1 cellular context compared by ENCODE assay signal in the genomic region with DNA sequence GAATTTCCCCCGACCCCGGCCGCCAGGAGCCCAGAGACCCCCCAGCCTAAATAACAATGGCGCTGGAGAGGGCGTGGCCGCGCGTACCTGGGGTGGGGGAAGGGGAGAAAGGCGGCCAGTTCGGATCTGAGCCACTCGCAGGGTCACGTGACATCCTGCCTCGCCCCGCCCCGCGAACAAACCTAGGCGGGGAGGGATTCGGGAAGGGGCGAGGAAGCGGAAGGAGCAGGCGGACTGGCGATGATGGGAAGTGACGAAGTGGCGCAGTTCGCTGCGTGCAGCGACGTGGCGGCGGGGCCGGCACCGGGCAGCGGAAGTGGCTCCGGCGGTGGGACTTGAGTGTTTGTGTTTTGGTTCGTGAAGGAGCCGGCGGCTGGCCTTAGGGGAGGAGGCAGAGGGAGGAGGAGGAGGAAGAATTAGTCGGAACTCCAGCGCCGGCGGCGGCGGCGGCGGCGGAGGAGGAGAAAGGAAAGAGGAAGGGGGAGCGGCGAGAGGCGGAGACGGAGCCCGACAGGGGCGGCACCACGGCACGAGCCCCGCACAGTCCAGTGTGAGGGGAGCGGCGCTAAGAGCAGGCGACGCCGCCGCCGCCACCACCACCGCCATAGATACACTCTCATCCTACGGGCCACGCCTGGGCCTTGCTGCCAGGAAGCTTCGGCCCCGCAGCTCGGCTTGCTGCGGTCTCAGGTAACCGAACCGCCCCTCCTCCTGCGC.
A peak's percentile ranks its signal among the peaks of the same experiment; 100 is the strongest.
TF ChIP-seq lines count a peak whose summit lies in the region.

A gene with protein sequence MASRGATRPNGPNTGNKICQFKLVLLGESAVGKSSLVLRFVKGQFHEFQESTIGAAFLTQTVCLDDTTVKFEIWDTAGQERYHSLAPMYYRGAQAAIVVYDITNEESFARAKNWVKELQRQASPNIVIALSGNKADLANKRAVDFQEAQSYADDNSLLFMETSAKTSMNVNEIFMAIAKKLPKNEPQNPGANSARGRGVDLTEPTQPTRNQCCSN (plus strand): TSS at position 266 of the 717 bp plus-strand sequence. CDS start 3,802 bp downstream, outside the sequence.

TF ChIP-seq in WTC11, 78 proteins besides CTCF, POLR2A, EP300 and RAD21 (continued from another document and continues in another):
- TF ChIP-seq, protein P1, sequence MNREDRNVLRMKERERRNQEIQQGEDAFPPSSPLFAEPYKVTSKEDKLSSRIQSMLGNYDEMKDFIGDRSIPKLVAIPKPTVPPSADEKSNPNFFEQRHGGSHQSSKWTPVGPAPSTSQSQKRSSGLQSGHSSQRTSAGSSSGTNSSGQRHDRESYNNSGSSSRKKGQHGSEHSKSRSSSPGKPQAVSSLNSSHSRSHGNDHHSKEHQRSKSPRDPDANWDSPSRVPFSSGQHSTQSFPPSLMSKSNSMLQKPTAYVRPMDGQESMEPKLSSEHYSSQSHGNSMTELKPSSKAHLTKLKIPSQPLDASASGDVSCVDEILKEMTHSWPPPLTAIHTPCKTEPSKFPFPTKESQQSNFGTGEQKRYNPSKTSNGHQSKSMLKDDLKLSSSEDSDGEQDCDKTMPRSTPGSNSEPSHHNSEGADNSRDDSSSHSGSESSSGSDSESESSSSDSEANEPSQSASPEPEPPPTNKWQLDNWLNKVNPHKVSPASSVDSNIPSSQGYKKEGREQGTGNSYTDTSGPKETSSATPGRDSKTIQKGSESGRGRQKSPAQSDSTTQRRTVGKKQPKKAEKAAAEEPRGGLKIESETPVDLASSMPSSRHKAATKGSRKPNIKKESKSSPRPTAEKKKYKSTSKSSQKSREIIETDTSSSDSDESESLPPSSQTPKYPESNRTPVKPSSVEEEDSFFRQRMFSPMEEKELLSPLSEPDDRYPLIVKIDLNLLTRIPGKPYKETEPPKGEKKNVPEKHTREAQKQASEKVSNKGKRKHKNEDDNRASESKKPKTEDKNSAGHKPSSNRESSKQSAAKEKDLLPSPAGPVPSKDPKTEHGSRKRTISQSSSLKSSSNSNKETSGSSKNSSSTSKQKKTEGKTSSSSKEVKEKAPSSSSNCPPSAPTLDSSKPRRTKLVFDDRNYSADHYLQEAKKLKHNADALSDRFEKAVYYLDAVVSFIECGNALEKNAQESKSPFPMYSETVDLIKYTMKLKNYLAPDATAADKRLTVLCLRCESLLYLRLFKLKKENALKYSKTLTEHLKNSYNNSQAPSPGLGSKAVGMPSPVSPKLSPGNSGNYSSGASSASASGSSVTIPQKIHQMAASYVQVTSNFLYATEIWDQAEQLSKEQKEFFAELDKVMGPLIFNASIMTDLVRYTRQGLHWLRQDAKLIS (CRISPR knock-in tag; IDR thresholded peaks at IDR 0.05; ENCODE audit: borderline replicate concordance), result no peak; the same call in 1 of the 2 replicates
- no peak for TF ChIP-seq ELF4 (CRISPR knock-in tag; IDR thresholded peaks at IDR 0.05; ENCODE audit: low read depth)
- TF ChIP-seq, protein P2, sequence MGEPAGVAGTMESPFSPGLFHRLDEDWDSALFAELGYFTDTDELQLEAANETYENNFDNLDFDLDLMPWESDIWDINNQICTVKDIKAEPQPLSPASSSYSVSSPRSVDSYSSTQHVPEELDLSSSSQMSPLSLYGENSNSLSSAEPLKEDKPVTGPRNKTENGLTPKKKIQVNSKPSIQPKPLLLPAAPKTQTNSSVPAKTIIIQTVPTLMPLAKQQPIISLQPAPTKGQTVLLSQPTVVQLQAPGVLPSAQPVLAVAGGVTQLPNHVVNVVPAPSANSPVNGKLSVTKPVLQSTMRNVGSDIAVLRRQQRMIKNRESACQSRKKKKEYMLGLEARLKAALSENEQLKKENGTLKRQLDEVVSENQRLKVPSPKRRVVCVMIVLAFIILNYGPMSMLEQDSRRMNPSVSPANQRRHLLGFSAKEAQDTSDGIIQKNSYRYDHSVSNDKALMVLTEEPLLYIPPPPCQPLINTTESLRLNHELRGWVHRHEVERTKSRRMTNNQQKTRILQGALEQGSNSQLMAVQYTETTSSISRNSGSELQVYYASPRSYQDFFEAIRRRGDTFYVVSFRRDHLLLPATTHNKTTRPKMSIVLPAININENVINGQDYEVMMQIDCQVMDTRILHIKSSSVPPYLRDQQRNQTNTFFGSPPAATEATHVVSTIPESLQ (CRISPR knock-in tag; IDR thresholded peaks at IDR 0.05), result no peak
- TF ChIP-seq NR2C2 (CRISPR knock-in tag; IDR thresholded peaks at IDR 0.05), result no peak
- peak; percentile 62; the same call in 1 of the 2 replicates for TF ChIP-seq FOXP1 (CRISPR knock-in tag; IDR thresholded peaks at IDR 0.05; ENCODE audit: borderline replicate concordance)
- TF ChIP-seq ZNF423 (CRISPR knock-in tag; IDR thresholded peaks at IDR 0.05), result no peak
- TF ChIP-seq, protein P3, sequence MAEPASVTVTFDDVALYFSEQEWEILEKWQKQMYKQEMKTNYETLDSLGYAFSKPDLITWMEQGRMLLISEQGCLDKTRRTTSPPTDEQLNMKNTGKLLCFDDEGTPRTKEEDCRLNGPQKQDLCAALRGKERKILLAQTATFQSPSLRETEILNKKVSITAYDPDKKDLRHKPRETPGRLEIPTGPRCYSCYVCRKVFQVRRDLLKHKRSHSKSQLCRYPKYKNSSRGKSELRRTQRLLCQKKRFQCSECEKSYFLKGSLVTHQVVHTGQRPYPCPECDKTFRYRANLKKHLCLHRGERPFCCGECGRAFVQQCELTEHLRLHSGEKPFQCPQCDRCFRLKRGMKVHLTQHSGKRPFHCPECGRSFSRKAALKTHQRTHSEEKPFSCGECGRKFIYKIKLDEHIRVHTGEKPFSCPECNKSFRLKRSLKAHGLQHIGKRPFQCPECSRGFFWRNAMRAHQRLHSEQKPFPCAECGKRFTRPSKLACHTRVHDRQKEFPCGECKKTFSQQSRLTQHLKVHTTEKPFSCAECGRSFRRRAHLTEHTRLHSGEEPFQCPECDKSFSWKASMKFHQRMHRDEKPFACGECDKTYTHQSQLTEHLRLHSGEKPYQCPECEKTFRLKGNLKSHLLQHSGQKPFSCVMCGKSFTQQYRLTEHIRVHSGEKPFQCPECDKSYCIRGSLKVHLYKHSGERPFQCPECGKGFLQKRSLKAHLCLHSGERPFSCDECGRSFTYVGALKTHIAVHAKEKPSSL (CRISPR knock-in tag; conservative IDR thresholded peaks at IDR 0.05), result no peak
- no peak for TF ChIP-seq RORB (CRISPR knock-in tag; IDR thresholded peaks at IDR 0.05)
- TF ChIP-seq, protein P4, sequence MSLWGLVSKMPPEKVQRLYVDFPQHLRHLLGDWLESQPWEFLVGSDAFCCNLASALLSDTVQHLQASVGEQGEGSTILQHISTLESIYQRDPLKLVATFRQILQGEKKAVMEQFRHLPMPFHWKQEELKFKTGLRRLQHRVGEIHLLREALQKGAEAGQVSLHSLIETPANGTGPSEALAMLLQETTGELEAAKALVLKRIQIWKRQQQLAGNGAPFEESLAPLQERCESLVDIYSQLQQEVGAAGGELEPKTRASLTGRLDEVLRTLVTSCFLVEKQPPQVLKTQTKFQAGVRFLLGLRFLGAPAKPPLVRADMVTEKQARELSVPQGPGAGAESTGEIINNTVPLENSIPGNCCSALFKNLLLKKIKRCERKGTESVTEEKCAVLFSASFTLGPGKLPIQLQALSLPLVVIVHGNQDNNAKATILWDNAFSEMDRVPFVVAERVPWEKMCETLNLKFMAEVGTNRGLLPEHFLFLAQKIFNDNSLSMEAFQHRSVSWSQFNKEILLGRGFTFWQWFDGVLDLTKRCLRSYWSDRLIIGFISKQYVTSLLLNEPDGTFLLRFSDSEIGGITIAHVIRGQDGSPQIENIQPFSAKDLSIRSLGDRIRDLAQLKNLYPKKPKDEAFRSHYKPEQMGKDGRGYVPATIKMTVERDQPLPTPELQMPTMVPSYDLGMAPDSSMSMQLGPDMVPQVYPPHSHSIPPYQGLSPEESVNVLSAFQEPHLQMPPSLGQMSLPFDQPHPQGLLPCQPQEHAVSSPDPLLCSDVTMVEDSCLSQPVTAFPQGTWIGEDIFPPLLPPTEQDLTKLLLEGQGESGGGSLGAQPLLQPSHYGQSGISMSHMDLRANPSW (CRISPR knock-in tag; conservative IDR thresholded peaks at IDR 0.05; ENCODE audit: low read depth), result no peak
- TF ChIP-seq, protein P5, sequence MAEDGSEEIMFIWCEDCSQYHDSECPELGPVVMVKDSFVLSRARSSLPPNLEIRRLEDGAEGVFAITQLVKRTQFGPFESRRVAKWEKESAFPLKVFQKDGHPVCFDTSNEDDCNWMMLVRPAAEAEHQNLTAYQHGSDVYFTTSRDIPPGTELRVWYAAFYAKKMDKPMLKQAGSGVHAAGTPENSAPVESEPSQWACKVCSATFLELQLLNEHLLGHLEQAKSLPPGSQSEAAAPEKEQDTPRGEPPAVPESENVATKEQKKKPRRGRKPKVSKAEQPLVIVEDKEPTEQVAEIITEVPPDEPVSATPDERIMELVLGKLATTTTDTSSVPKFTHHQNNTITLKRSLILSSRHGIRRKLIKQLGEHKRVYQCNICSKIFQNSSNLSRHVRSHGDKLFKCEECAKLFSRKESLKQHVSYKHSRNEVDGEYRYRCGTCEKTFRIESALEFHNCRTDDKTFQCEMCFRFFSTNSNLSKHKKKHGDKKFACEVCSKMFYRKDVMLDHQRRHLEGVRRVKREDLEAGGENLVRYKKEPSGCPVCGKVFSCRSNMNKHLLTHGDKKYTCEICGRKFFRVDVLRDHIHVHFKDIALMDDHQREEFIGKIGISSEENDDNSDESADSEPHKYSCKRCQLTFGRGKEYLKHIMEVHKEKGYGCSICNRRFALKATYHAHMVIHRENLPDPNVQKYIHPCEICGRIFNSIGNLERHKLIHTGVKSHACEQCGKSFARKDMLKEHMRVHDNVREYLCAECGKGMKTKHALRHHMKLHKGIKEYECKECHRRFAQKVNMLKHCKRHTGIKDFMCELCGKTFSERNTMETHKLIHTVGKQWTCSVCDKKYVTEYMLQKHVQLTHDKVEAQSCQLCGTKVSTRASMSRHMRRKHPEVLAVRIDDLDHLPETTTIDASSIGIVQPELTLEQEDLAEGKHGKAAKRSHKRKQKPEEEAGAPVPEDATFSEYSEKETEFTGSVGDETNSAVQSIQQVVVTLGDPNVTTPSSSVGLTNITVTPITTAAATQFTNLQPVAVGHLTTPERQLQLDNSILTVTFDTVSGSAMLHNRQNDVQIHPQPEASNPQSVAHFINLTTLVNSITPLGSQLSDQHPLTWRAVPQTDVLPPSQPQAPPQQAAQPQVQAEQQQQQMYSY (CRISPR knock-in tag; IDR thresholded peaks at IDR 0.05), result no peak
- TF ChIP-seq EMX1 (CRISPR knock-in tag; IDR thresholded peaks at IDR 0.05), result no peak
- no peak for TF ChIP-seq ZNF232 (CRISPR knock-in tag; IDR thresholded peaks at IDR 0.05)
- TF ChIP-seq PRRX2 (CRISPR knock-in tag; IDR thresholded peaks at IDR 0.05), result 0 out of 2 replicates have a peak, but pooled peaks have one; percentile 33
- TF ChIP-seq NR1H2 (CRISPR knock-in tag; IDR thresholded peaks at IDR 0.05), result no peak
- peak; percentile 92 for TF ChIP-seq CREM (CRISPR knock-in tag; IDR thresholded peaks at IDR 0.05)
- TF ChIP-seq HMGA2 (CRISPR knock-in tag; IDR thresholded peaks at IDR 0.05), result no peak
- TF ChIP-seq GRHL2 (CRISPR knock-in tag; IDR thresholded peaks at IDR 0.05; ENCODE audit: insufficient replicate concordance, severe bottlenecking), result no peak
- TF ChIP-seq ESRRA (CRISPR knock-in tag; IDR thresholded peaks at IDR 0.05; ENCODE audit: borderline replicate concordance), result 0 out of 2 replicates have a peak, but pooled peaks have one; percentile 47
- TF ChIP-seq, protein P6, sequence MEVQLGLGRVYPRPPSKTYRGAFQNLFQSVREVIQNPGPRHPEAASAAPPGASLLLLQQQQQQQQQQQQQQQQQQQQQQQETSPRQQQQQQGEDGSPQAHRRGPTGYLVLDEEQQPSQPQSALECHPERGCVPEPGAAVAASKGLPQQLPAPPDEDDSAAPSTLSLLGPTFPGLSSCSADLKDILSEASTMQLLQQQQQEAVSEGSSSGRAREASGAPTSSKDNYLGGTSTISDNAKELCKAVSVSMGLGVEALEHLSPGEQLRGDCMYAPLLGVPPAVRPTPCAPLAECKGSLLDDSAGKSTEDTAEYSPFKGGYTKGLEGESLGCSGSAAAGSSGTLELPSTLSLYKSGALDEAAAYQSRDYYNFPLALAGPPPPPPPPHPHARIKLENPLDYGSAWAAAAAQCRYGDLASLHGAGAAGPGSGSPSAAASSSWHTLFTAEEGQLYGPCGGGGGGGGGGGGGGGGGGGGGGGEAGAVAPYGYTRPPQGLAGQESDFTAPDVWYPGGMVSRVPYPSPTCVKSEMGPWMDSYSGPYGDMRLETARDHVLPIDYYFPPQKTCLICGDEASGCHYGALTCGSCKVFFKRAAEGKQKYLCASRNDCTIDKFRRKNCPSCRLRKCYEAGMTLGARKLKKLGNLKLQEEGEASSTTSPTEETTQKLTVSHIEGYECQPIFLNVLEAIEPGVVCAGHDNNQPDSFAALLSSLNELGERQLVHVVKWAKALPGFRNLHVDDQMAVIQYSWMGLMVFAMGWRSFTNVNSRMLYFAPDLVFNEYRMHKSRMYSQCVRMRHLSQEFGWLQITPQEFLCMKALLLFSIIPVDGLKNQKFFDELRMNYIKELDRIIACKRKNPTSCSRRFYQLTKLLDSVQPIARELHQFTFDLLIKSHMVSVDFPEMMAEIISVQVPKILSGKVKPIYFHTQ (CRISPR knock-in tag; IDR thresholded peaks at IDR 0.05), result no peak
- no peak for TF ChIP-seq MXD4 (CRISPR knock-in tag; IDR thresholded peaks at IDR 0.05; ENCODE audit: borderline replicate concordance)
- TF ChIP-seq, protein P7, sequence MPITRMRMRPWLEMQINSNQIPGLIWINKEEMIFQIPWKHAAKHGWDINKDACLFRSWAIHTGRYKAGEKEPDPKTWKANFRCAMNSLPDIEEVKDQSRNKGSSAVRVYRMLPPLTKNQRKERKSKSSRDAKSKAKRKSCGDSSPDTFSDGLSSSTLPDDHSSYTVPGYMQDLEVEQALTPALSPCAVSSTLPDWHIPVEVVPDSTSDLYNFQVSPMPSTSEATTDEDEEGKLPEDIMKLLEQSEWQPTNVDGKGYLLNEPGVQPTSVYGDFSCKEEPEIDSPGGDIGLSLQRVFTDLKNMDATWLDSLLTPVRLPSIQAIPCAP (CRISPR knock-in tag; IDR thresholded peaks at IDR 0.05), result no peak; the same call in 1 of the 2 replicates
- TF ChIP-seq ZNF396 (CRISPR knock-in tag; IDR thresholded peaks at IDR 0.05; ENCODE audit: borderline replicate concordance), result no peak
- TF ChIP-seq ZNF671 (CRISPR knock-in tag; IDR thresholded peaks at IDR 0.05), result 0 out of 2 replicates have a peak, but pooled peaks have one; percentile 45
- TF ChIP-seq, protein P8, sequence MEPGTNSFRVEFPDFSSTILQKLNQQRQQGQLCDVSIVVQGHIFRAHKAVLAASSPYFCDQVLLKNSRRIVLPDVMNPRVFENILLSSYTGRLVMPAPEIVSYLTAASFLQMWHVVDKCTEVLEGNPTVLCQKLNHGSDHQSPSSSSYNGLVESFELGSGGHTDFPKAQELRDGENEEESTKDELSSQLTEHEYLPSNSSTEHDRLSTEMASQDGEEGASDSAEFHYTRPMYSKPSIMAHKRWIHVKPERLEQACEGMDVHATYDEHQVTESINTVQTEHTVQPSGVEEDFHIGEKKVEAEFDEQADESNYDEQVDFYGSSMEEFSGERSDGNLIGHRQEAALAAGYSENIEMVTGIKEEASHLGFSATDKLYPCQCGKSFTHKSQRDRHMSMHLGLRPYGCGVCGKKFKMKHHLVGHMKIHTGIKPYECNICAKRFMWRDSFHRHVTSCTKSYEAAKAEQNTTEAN (CRISPR knock-in tag; IDR thresholded peaks at IDR 0.05), result no peak
- TF ChIP-seq, protein P9, sequence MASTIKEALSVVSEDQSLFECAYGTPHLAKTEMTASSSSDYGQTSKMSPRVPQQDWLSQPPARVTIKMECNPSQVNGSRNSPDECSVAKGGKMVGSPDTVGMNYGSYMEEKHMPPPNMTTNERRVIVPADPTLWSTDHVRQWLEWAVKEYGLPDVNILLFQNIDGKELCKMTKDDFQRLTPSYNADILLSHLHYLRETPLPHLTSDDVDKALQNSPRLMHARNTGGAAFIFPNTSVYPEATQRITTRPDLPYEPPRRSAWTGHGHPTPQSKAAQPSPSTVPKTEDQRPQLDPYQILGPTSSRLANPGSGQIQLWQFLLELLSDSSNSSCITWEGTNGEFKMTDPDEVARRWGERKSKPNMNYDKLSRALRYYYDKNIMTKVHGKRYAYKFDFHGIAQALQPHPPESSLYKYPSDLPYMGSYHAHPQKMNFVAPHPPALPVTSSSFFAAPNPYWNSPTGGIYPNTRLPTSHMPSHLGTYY (CRISPR knock-in tag; IDR thresholded peaks at IDR 0.05), result no peak
